Comparison of ENCODE assay signal across 15 cellular contexts in the genomic region with DNA sequence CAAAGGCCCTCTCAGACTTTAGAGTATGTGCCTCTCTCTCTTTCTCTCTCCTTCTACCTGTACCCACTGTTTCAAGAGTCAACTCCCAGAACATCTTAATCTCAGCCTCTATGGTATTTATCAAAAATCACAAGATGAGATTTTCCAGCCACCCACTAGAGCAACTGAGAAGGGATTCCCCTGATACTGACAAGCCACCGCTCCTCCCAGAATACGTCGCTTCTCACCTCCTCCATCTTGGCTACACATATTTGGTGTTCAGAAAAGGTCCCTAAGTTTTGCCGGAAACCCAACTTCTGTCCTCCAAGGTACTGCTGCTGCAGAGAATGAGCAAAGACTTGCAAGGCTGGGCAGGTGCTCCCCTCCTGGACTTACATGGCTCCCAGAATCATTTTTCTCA. TPM values are rescaled to one million over a fixed set of nuclear protein-coding genes. Genes with fewer than 3 reads are reported as not detected.
DNase-seq lines count a peak whose midpoint lies in the region; ATAC-seq and TF ChIP-seq lines count a peak whose summit lies in the region.
"Had no signal": no experiment of that assay in that cellular context is flagged by ENCODE, and none has a peak within 500 bp of the region (broad histone marks: within the 10 kb centered on the region; RNA-seq: fewer than 3 reads in every experiment).

No MANE protein-coding gene starts in this region.

- H3K36me3 Mint-ChIP-seq in activated naive CD8-positive, alpha-beta T cell treated with anti-CD3 and anti-CD28 coated beads, Interleukin-2, amount 50 U/mL, for 24 hours (ENCODE audit: low read depth) = peaks cover 5% of the 10 kb centered on the region
- peaks cover 7% of the 10 kb centered on the region for H3K36me3 Mint-ChIP-seq in stimulated activated naive CD8-positive, alpha-beta T cell treated with anti-CD3 and anti-CD28 coated beads, Interleukin-15, Interleukin-2, amounts not matched to agents 100 ng/mL and 50 ng/mL, for 24 hours (ENCODE audit: low read depth)

- H3K27ac Mint-ChIP-seq in activated naive CD8-positive, alpha-beta T cell treated with anti-CD3 and anti-CD28 coated beads, Interleukin-2, amount 50 U/mL, for 24 hours = peak overlapping the region; percentile 99
- H3K27ac Mint-ChIP-seq in stimulated activated naive CD8-positive, alpha-beta T cell treated with anti-CD3 and anti-CD28 coated beads, Interleukin-15, Interleukin-2, amounts not matched to agents 100 ng/mL and 50 ng/mL, for 24 hours = peak overlapping the region; percentile 97

- peaks cover 74% of the 10 kb centered on the region for H3K4me1 Mint-ChIP-seq in activated naive CD8-positive, alpha-beta T cell treated with anti-CD3 and anti-CD28 coated beads, Interleukin-2, amount 50 U/mL, for 24 hours
- peaks cover 74% of the 10 kb centered on the region for H3K4me1 Mint-ChIP-seq in stimulated activated naive CD8-positive, alpha-beta T cell treated with anti-CD3 and anti-CD28 coated beads, Interleukin-15, Interleukin-2, amounts not matched to agents 100 ng/mL and 50 ng/mL, for 24 hours (ENCODE audit: low read depth)

- no peak for TF ChIP-seq CTCF in right atrium auricular region (IDR thresholded peaks at IDR 0.05)

- H3K36me3 ChIP-seq in right atrium auricular region = no peaks in the 10 kb centered on the region

- DNase-seq in right atrium auricular region (ENCODE audit: low spot score) = peak; percentile 36
- DNase-seq in right cardiac atrium = no peak
- DNase-seq in activated CD4-positive, alpha-beta T cell treated with anti-CD3 and anti-CD28 coated beads, Interleukin-2, amount 50 U/mL, for 4 hours = peak; percentile 41 to 47
- DNase-seq in activated naive CD8-positive, alpha-beta T cell treated with anti-CD3 and anti-CD28 coated beads, Interleukin-2, amount 50 U/mL, for 24 hours = no peak
- DNase-seq in amygdala (lab: John Stamatoyannopoulos, UW) = no peak
- DNase-seq in NCI-H1436 treated with DMSO at 0.1 percent for 48 hours (lab: John Stamatoyannopoulos, UW) = no peak
- DNase-seq: erythroblast, left ventricle myocardium superior, MV-4-11, small intestine had no signal

- no peaks in the 10 kb centered on the region for H3K27me3 Mint-ChIP-seq in activated naive CD8-positive, alpha-beta T cell treated with anti-CD3 and anti-CD28 coated beads, Interleukin-2, amount 50 U/mL, for 24 hours
- H3K27me3 Mint-ChIP-seq in stimulated activated naive CD8-positive, alpha-beta T cell treated with anti-CD3 and anti-CD28 coated beads, Interleukin-15, Interleukin-2, amounts not matched to agents 100 ng/mL and 50 ng/mL, for 24 hours = no peaks in the 10 kb centered on the region

- H3K27me3 ChIP-seq in right atrium auricular region (no peaks in the 10 kb centered on the region), right cardiac atrium (ENCODE audit: control insufficient read depth, insufficient read depth) (no peaks in the 10 kb centered on the region)

- H3K4me3 ChIP-seq in right atrium auricular region = no peak overlapping the region
- H3K4me3 ChIP-seq in right cardiac atrium (ENCODE audit: low read length) = no peak overlapping the region

- H3K9me3 ChIP-seq in right atrium auricular region = no peaks in the 10 kb centered on the region
- H3K9me3 ChIP-seq in right cardiac atrium (ENCODE audit: control insufficient read depth, low read length) = no peaks in the 10 kb centered on the region

- WGBS in right cardiac atrium = 80% methylated on average over 4 of the region's 4 CpGs

- no peak for ATAC-seq in right cardiac atrium
- peak; percentile 66 for ATAC-seq in activated naive CD8-positive, alpha-beta T cell treated with anti-CD3 and anti-CD28 coated beads, Interleukin-2, amount 50 U/mL, for 24 hours
- ATAC-seq in HG02571 (IDR thresholded peaks at IDR 0.05; ENCODE audit: unreplicated experiment) = no peak
- ATAC-seq: left ventricle myocardium superior had no signal

- no peaks in the 10 kb centered on the region for H3K9me3 Mint-ChIP-seq in activated naive CD8-positive, alpha-beta T cell treated with anti-CD3 and anti-CD28 coated beads, Interleukin-2, amount 50 U/mL, for 24 hours
- no peaks in the 10 kb centered on the region for H3K9me3 Mint-ChIP-seq in stimulated activated naive CD8-positive, alpha-beta T cell treated with anti-CD3 and anti-CD28 coated beads, Interleukin-15, Interleukin-2, amounts not matched to agents 100 ng/mL and 50 ng/mL, for 24 hours

- H3K4me1 ChIP-seq in right atrium auricular region (no peaks in the 10 kb centered on the region), right cardiac atrium (ENCODE audit: control insufficient read depth, insufficient read depth, low read length) (no peaks in the 10 kb centered on the region)

- H3K4me3 Mint-ChIP-seq in activated naive CD8-positive, alpha-beta T cell treated with anti-CD3 and anti-CD28 coated beads, Interleukin-2, amount 50 U/mL, for 24 hours = peak overlapping the region; percentile 75
- H3K4me3 Mint-ChIP-seq in stimulated activated naive CD8-positive, alpha-beta T cell treated with anti-CD3 and anti-CD28 coated beads, Interleukin-15, Interleukin-2, amounts not matched to agents 100 ng/mL and 50 ng/mL, for 24 hours = peak overlapping the region; percentile 74

- intact Hi-C loops in right cardiac atrium (cut with DNase I) = no loop called here

- H3K27ac ChIP-seq in right atrium auricular region (no peak overlapping the region), right cardiac atrium (ENCODE audit: low read length) (no peak overlapping the region)
- H3K27ac ChIP-seq: parathyroid adenoma had no signal

RNA-seq across cellular contexts. Expression of a gene that starts 6.1 kb away (rescaled TPM):
- total RNA-seq in right atrium auricular region (not detected), right cardiac atrium (not detected)
- not detected for polyA plus RNA-seq in right cardiac atrium
- total RNA-seq: left ventricle myocardium superior, SK-MEL-5 had no signal
- polyA plus RNA-seq: AG04450, small intestine had no signal

RNA-seq across cellular contexts. Expression of a gene that starts 17.3 kb away (rescaled TPM):
- total RNA-seq in right atrium auricular region (1 to 10 TPM; 6.2 to 6.8 TPM), right cardiac atrium (10 to 100 TPM in 3 of 4 donors, 1 to 10 TPM in 1; 9.6 to 10.6 (median 10.2) TPM)
- 14.3 TPM for polyA plus RNA-seq in right cardiac atrium

RNA-seq across cellular contexts. Expression of a gene that starts 20.6 kb away (rescaled TPM):
- total RNA-seq in right atrium auricular region (under 1 TPM; 0.33 to 0.90 TPM), right cardiac atrium (1 to 10 TPM in 1 of 4 donors, under 1 TPM in 3; 0.62 to 1.6 (median 0.84) TPM)
- 0.34 TPM for polyA plus RNA-seq in right cardiac atrium
- polyA plus RNA-seq: AG04450 had no signal

RNA-seq across cellular contexts. Expression of a gene that starts 51.2 kb away (rescaled TPM):
- total RNA-seq in right atrium auricular region (1 to 10 TPM; 1.8 to 3.7 TPM), right cardiac atrium (1 to 10 TPM; 4.7 to 5.2 (median 4.9) TPM)
- polyA plus RNA-seq in right cardiac atrium = 1.8 TPM
- total RNA-seq: SK-MEL-5 had no signal
- polyA plus RNA-seq: AG04450 had no signal

Comparison
In these comparisons a context has a peak if more than half of its experiments do, and no peak if none do; other contexts are left out.
1. DNase-seq: peak in right atrium auricular region (single experiment) and activated CD4-positive, alpha-beta T cell treated with anti-CD3 and anti-CD28 coated beads, Interleukin-2, amount 50 U/mL, for 4 hours (2 of 2); none in right cardiac atrium (0 of 3), activated naive CD8-positive, alpha-beta T cell treated with anti-CD3 and anti-CD28 coated beads, Interleukin-2, amount 50 U/mL, for 24 hours (single experiment), amygdala (0 of 56) and NCI-H1436 treated with DMSO at 0.1 percent for 48 hours (single experiment).